Comparison of ENCODE assay signal across 12 cellular contexts in the genomic region with DNA sequence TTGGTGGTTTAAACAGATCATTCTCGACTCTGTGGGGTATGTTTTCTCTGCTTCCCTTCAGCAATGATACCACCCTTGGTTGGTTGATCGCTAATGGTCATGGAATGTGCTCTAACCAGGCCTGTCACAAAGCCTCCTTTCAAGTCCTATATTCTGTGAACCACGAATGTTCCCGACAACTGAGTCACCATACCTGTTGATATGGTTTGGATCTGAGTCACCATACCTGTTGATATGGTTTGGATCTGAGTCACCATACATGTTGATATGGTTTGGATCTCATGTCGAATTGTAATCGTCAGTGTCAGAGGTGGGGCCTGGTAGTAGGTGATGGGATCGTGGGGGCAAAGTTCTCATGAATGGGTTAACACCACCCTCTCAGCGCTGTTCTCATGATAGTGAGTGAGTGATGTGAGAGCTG. TPM values are rescaled to one million over a fixed set of nuclear protein-coding genes. Genes with fewer than 3 reads are reported as not detected.
DNase-seq lines count a peak whose midpoint lies in the region; ATAC-seq and TF ChIP-seq lines count a peak whose summit lies in the region.
"Had no signal": no experiment of that assay in that cellular context is flagged by ENCODE, and none has a peak within 500 bp of the region (broad histone marks: within the 10 kb centered on the region; RNA-seq: fewer than 3 reads in every experiment).

No MANE protein-coding gene starts in this region.

- H3K27me3 ChIP-seq in foreskin keratinocyte = no peaks in the 10 kb centered on the region
- H3K27me3 ChIP-seq in BE2C = no peaks in the 10 kb centered on the region

- H3K27ac ChIP-seq in foreskin keratinocyte = peak overlapping the region; percentile 100

- peak; percentile 27 to 35 for DNase-seq in stimulated activated CD4-positive, alpha-beta T cell treated with anti-CD3 and anti-CD28 coated beads, Interleukin-2, amount 100 ng/mL, for 24 hours
- DNase-seq in stimulated activated CD4-positive, alpha-beta T cell treated with anti-CD3 and anti-CD28 coated beads, Interleukin-4, amount 100 ng/mL, for 1 hour = no peak
- DNase-seq in activated T-cell treated with anti-CD3 and anti-CD28 coated beads for 4 hours = peak; percentile 6
- peak; percentile 99 to 100 for DNase-seq in foreskin keratinocyte
- no peak for DNase-seq in activated gamma-delta T cell (lab: John Stamatoyannopoulos, UW)
- DNase-seq in SKM-1 (lab: John Stamatoyannopoulos, UW; ENCODE audit: unreplicated experiment) = no peak
- DNase-seq in BE2C = no peak
- DNase-seq: effector CD8-positive, alpha-beta T cell had no signal

- H3K4me3 ChIP-seq in BE2C (ENCODE audit: low read depth, low read length) = no peak overlapping the region

- TF ChIP-seq CTCF in foreskin keratinocyte (conservative IDR thresholded peaks at IDR 0.05) = no peak
- TF ChIP-seq CTCF in BE2C (IDR thresholded peaks at IDR 0.05; ENCODE audit: low read depth, low read length) = no peak

- H3K9me3 ChIP-seq in BE2C = no peaks in the 10 kb centered on the region

- no peaks in the 10 kb centered on the region; the same call in 1 of the 2 replicates for H3K36me3 ChIP-seq in BE2C

- ATAC-seq in foreskin keratinocyte = peak; percentile 78
- no peak for ATAC-seq in GM19467 (IDR thresholded peaks at IDR 0.05; ENCODE audit: unreplicated experiment)

- H3K4me1 ChIP-seq in foreskin keratinocyte = peaks cover 35% of the 10 kb centered on the region
- no peaks in the 10 kb centered on the region for H3K4me1 ChIP-seq in BE2C

RNA-seq across cellular contexts. Expression of a gene that starts 10.2 kb away (rescaled TPM):
- 57.3 and 76.4 TPM in 2 replicates for total RNA-seq in foreskin keratinocyte
- 94.3 and 108 TPM in 2 replicates for polyA plus RNA-seq in foreskin keratinocyte
- polyA plus RNA-seq in BE2C (2012; ENCODE audit: insufficient read depth, insufficient read length, low read depth) = 50.6 TPM
- polyA plus RNA-seq: CD14-positive monocyte had no signal

RNA-seq across cellular contexts. Expression of a gene that starts 11.7 kb away (rescaled TPM):
- 31.3 and 33.4 TPM in 2 replicates for total RNA-seq in foreskin keratinocyte
- polyA plus RNA-seq in foreskin keratinocyte = 28.8 and 31.3 TPM in 2 replicates
- polyA plus RNA-seq in BE2C (2012; ENCODE audit: insufficient read depth, insufficient read length, low read depth) = 51.4 TPM

RNA-seq across cellular contexts. Expression of a gene that starts 56.1 kb away (rescaled TPM):
- total RNA-seq in foreskin keratinocyte = 0.07 TPM in 1 of 2 replicates, not detected in the other
- polyA plus RNA-seq in foreskin keratinocyte = 0.02 and 0.07 TPM in 2 replicates
- polyA plus RNA-seq in BE2C (2012; ENCODE audit: insufficient read depth, insufficient read length, low read depth) = 4.0 TPM
- total RNA-seq: NCI-H460; T-helper 1 cell treated with Interleukin-12 subunit alpha and Interleukin-12 subunit beta and Interleukin-4 antibody, amounts not matched to agents 30 ng/mL and 1 ng/mL, for 36 hours had no signal
- polyA plus RNA-seq: CD14-positive monocyte had no signal

Comparison
In these comparisons a context has a peak if more than half of its experiments do, and no peak if none do; other contexts are left out.
1. DNase-seq: peak in stimulated activated CD4-positive, alpha-beta T cell treated with anti-CD3 and anti-CD28 coated beads, Interleukin-2, amount 100 ng/mL, for 24 hours (2 of 2), activated T-cell treated with anti-CD3 and anti-CD28 coated beads for 4 hours (single experiment) and foreskin keratinocyte (2 of 2); none in stimulated activated CD4-positive, alpha-beta T cell treated with anti-CD3 and anti-CD28 coated beads, Interleukin-4, amount 100 ng/mL, for 1 hour (single experiment), activated gamma-delta T cell (single experiment), SKM-1 (single experiment) and BE2C (single experiment).